Comparison of ENCODE assay signal across 9 cellular contexts in the genomic region with DNA sequence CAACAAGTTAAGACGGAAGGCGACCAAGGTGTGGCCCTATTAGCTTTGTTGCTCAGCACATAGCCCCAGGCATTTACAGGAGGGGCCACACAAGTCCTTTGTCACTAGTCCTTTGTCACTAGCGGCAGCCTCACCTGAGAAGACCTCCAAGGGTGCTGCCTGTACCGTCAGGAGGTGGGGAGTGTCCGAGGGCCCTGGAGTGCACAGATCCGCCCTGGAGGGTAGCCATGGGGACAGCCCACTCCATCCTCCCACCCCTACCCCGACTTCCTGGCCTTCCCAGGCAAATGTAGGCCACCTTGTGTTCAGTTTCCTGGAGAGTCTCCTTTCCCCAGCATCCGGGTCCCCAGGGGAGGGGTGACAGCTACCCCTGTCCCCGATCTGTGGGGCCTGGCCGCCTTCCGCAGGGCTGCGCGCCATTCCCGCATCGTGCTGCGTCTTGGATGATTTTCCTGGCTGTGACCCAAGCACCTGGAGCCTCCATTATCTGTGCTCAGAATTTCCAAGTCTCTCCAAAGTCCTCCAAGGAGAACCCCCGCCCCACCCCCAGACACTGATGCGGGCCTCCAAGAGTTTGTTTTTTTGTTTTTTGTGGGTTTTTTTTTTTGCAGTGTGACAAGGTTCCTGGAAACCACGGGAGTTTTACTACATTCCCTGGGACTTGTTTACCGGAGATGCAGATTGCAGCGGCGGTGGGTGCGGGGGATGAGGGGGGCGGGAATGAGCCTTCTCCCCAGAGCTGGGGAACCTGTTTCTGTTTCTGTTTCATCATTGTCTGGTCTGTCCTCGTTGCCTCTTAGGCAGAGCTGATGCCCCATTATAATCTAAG. TPM values are rescaled to one million over a fixed set of nuclear protein-coding genes. Genes with fewer than 3 reads are reported as not detected.
DNase-seq lines count a peak whose midpoint lies in the region; ATAC-seq and TF ChIP-seq lines count a peak whose summit lies in the region.
"Had no signal": no experiment of that assay in that cellular context is flagged by ENCODE, and none has a peak within 500 bp of the region (broad histone marks: within the 10 kb centered on the region; RNA-seq: fewer than 3 reads in every experiment).

No MANE protein-coding gene starts in this region.

- in situ Hi-C loops in GM13977 (cut with MboI; ENCODE audit: low pct_unique_long_range_greater_than_20kb, low sequenced_read_pairs, unreplicated experiment): no loop called here

- no peaks in the 10 kb centered on the region for H3K9me3 ChIP-seq in CD4-positive, alpha-beta T cell (ENCODE audit: control insufficient read depth, low read length)
- no peaks in the 10 kb centered on the region for H3K9me3 ChIP-seq in endodermal cell (ENCODE audit: control insufficient read depth, low read length)

- no peak overlapping the region for H3K4me3 ChIP-seq in endodermal cell (ENCODE audit: low read length)

- DNase-seq in CD4-positive, alpha-beta T cell: no peak
- DNase-seq in NCI-H146 treated with DMSO at 0.1 percent for 48 hours (lab: John Stamatoyannopoulos, UW; ENCODE audit: unreplicated experiment) (peak; percentile 85), endodermal cell (peak; percentile 90), omental fat pad (ENCODE audit: low spot score) (no peak), hepatic stellate cell (ENCODE audit: low spot score) (no peak), GM13977 (ENCODE audit: low spot score) (no peak)
- DNase-seq: naive thymus-derived CD4-positive, alpha-beta T cell had no signal

- intact Hi-C loops in CD4-positive, alpha-beta T cell (cut with DNase I, micrococcal nuclease): no loop called here

- H3K4me1 Mint-ChIP-seq in CD4-positive, alpha-beta T cell (ENCODE audit: low read depth): peaks cover 16% of the 10 kb centered on the region
- H3K4me1 Mint-ChIP-seq in endodermal cell: peaks cover 24% of the 10 kb centered on the region

- no peaks in the 10 kb centered on the region for H3K27me3 Mint-ChIP-seq in CD4-positive, alpha-beta T cell
- H3K27me3 Mint-ChIP-seq in endodermal cell (ENCODE audit: insufficient read depth): no peaks in the 10 kb centered on the region
- H3K27me3 Mint-ChIP-seq: naive thymus-derived CD4-positive, alpha-beta T cell had no signal

- no peak overlapping the region for H3K9ac ChIP-seq in endodermal cell (ENCODE audit: extremely low read depth, low read length, poor library complexity, severe bottlenecking)

- peak overlapping the region; percentile 53 for H3K27ac Mint-ChIP-seq in CD4-positive, alpha-beta T cell
- H3K27ac Mint-ChIP-seq in endodermal cell: peak overlapping the region; percentile 92

- TF ChIP-seq CTCF in CD4-positive, alpha-beta T cell (IDR thresholded peaks at IDR 0.05): no peak
- TF ChIP-seq CTCF in endodermal cell (conservative IDR thresholded peaks at IDR 0.05) (no peak), omental fat pad (IDR thresholded peaks at IDR 0.05) (no peak), GM13977 (IDR thresholded peaks at IDR 0.05; ENCODE audit: extremely low read depth, insufficient read depth, missing control alignments) (no peak)

- no peaks in the 10 kb centered on the region for H3K9me3 Mint-ChIP-seq in CD4-positive, alpha-beta T cell
- H3K9me3 Mint-ChIP-seq in endodermal cell: no peaks in the 10 kb centered on the region
- H3K9me3 Mint-ChIP-seq: naive thymus-derived CD4-positive, alpha-beta T cell had no signal

- no peaks in the 10 kb centered on the region for H3K4me1 ChIP-seq in endodermal cell (ENCODE audit: control insufficient read depth, insufficient read depth, low read length)

- H3K4me3 Mint-ChIP-seq in CD4-positive, alpha-beta T cell: peak overlapping the region; percentile 18
- H3K4me3 Mint-ChIP-seq in endodermal cell: peak overlapping the region; percentile 38

- H3K27ac ChIP-seq in CD4-positive, alpha-beta T cell (ENCODE audit: low read depth, low read length): no peak overlapping the region
- H3K27ac ChIP-seq in endodermal cell (ENCODE audit: low read depth, low read length): no peak overlapping the region

- H3K36me3 Mint-ChIP-seq in CD4-positive, alpha-beta T cell (ENCODE audit: low read depth): no peaks in the 10 kb centered on the region
- H3K36me3 Mint-ChIP-seq in endodermal cell (ENCODE audit: low read depth): no peaks in the 10 kb centered on the region
- H3K36me3 Mint-ChIP-seq: naive thymus-derived CD4-positive, alpha-beta T cell had no signal

- peak; percentile 76 for ATAC-seq in CD4-positive, alpha-beta T cell (ENCODE audit: poor library complexity)
- peak; percentile 64 for ATAC-seq in omental fat pad (ENCODE audit: low FRiP score)
- no peak for ATAC-seq in HG02759 (IDR thresholded peaks at IDR 0.05; ENCODE audit: unreplicated experiment)
- ATAC-seq in HG03378 (IDR thresholded peaks at IDR 0.05; ENCODE audit: unreplicated experiment): no peak
- ATAC-seq: naive thymus-derived CD4-positive, alpha-beta T cell had no signal

- no peaks in the 10 kb centered on the region for H3K36me3 ChIP-seq in endodermal cell (ENCODE audit: control insufficient read depth, insufficient read depth, low read length)

- H3K27me3 ChIP-seq in CD4-positive, alpha-beta T cell (ENCODE audit: control insufficient read depth, insufficient read depth, low read length): no peaks in the 10 kb centered on the region
- H3K27me3 ChIP-seq in endodermal cell (ENCODE audit: control insufficient read depth, insufficient read depth, low read length, poor library complexity, severe bottlenecking): no peaks in the 10 kb centered on the region

- 54 to 61% methylated on average over 15 to 24 of the region's 25 CpGs for WGBS in endodermal cell (ENCODE audit: insufficient coverage in 1 of 2, insufficient read length in 1 of 2), 2 experiments

- CTCF ChIA-PET in CD4-positive, alpha-beta T cell (lab: Charles Lee): interaction anchor here (0.7 kb wide), 1 partner anchor 20 kb away, joined by 3 read pairs; no protein-coding TSS in a partner anchor

- POLR2A ChIA-PET in CD4-positive, alpha-beta T cell (lab: Charles Lee): interaction anchor here (0.6 to 1.1 kb wide), 4 partner anchors 8 to 107 kb away, joined by 3 to 6 read pairs (median 4); a partner anchor contains a TSS

RNA-seq across cellular contexts. Expression of a gene that starts 28.6 kb away (rescaled TPM):
- total RNA-seq in CD4-positive, alpha-beta T cell: not detected
- total RNA-seq in endodermal cell (not detected), omental fat pad (not detected)
- polyA plus RNA-seq in endodermal cell (2013, experiment 1 of 2): not detected
- polyA plus RNA-seq in endodermal cell (2013, experiment 2 of 2): not detected
- total RNA-seq: naive thymus-derived CD4-positive, alpha-beta T cell had no signal
- polyA plus RNA-seq: naive thymus-derived CD4-positive, alpha-beta T cell had no signal

Comparison
In these comparisons a context has a peak if more than half of its experiments do, and no peak if none do; other contexts are left out.
1. ATAC-seq: peak in CD4-positive, alpha-beta T cell (single experiment) and omental fat pad (single experiment); none in HG02759 (single experiment) and HG03378 (single experiment).
2. DNase-seq: peak in NCI-H146 treated with DMSO at 0.1 percent for 48 hours (single experiment) and endodermal cell (single experiment); none in CD4-positive, alpha-beta T cell (0 of 10), omental fat pad (single experiment), hepatic stellate cell (single experiment) and GM13977 (single experiment).